Comparison of ENCODE assay signal across 8 cellular contexts in the genomic region with DNA sequence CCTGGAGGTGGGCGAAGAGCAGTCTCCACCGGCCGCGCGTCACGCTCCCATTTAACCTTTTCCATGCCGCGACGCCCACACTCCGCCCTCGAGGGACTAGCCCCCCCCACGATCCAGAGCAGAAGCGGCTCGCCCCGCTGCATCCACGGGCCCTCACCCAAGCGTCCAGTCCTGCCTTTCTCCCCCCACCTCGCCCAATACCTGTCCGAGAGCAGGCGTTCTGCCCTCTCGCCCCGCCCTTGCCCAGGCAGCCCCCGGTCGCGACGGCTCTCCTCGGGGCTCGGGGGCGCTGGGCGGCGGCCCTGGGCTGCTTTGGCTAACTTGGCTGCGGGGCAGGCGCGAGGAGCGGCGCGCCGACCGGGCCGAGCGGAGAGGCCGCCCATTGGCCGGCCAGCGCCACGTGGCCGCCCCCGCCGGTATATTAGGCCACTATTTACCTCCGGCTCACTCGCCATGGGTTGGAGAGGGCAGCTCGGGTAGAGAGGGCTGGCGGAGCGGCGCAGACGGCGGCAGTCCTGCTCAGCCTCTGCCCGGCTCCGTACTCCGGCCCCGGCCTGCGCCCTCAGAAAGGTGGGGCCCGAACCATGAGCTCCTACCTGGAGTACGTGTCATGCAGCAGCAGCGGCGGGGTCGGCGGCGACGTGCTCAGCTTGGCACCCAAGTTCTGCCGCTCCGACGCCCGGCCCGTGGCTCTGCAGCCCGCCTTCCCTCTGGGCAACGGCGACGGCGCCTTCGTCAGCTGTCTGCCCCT. TPM values are rescaled to one million over a fixed set of nuclear protein-coding genes. Genes with fewer than 3 reads are reported as not detected.
DNase-seq lines count a peak whose midpoint lies in the region; ATAC-seq, FAIRE-seq and TF ChIP-seq lines count a peak whose summit lies in the region.

A gene (plus strand): TSS at position 451 of the 751 bp plus-strand sequence. CDS start 134 bp downstream, at position 585.

- H3K4me1 ChIP-seq in keratinocyte (ENCODE audit: control insufficient read depth, extremely low read depth, insufficient read depth, low read length) (peaks cover 6% of the 10 kb centered on the region), smooth muscle cell (ENCODE audit: low read depth) (peaks cover 8% of the 10 kb centered on the region)

- dilution Hi-C loops in keratinocyte (cut with MboI; ENCODE audit: extremely low pct_ligation_motif_present, low sequenced_read_pairs) = no loop called here

- BruUV-seq in MCF 10A (replicated peaks; lab: Mats Ljungman, UMichigan) = no TSS peak

- H3K79me2 ChIP-seq in keratinocyte (ENCODE audit: control insufficient read depth, insufficient read depth, low read length) (no peaks in the 10 kb centered on the region), smooth muscle cell (ENCODE audit: low read depth) (no peaks in the 10 kb centered on the region)

- ATAC-seq in GM18867 (IDR thresholded peaks at IDR 0.05; ENCODE audit: unreplicated experiment) = no peak

- no peak for FAIRE-seq in keratinocyte (lab: Jason Lieb, UNC)

- CTCF ChIA-PET in MCF 10A (lab: Yijun Ruan, JAX) = no interaction called here

- H2AFZ ChIP-seq in keratinocyte (ENCODE audit: control insufficient read depth, low read length) (peak within 1 kb of the TSS; percentile 30), smooth muscle cell (ENCODE audit: low read depth) (peak within 1 kb of the TSS; percentile 80)

- H3K27me3 Mint-ChIP-seq in MCF 10A (ENCODE audit: insufficient read depth, unreplicated experiment) = no peaks in the 10 kb centered on the region

- no peaks in the 10 kb centered on the region for H3F3A ChIP-seq in smooth muscle cell (ENCODE audit: low read depth)

- WGBS in smooth muscle cell (ENCODE audit: low lambda C conversion rate) = 1% methylated on average over 77 of the region's 80 CpGs

- H3K4me3 ChIP-seq in keratinocyte (ENCODE audit: control insufficient read depth in 2 of 3, extremely low read depth in 1 of 3, insufficient read depth in 2 of 3, low read depth in 1 of 3, low read length in 3 of 3) = peak within 1 kb of the TSS; percentile 31 to 72 (median 57)
- peak within 1 kb of the TSS; percentile 59 for H3K4me3 ChIP-seq in smooth muscle cell

- TF ChIP-seq CTCF in MCF 10A (IDR thresholded peaks at IDR 0.05; ENCODE audit: unreplicated experiment) = no peak
- TF ChIP-seq CTCF in keratinocyte (optimal IDR thresholded peaks at IDR 0.05 in 1 of 3, IDR thresholded peaks at IDR 0.05 in 1 of 3, conservative IDR thresholded peaks at IDR 0.05 in 1 of 3; ENCODE audit: extremely low read depth in 1 of 3, insufficient read depth in 2 of 3, low read length in 3 of 3) = no peak
- no peak for TF ChIP-seq CTCF in smooth muscle cell (IDR thresholded peaks at IDR 0.05; ENCODE audit: borderline replicate concordance, insufficient read depth, poor library complexity, severe bottlenecking)

- H3K27me3 ChIP-seq in keratinocyte (ENCODE audit: control insufficient read depth, extremely low read depth, insufficient read depth, low read length) (peaks cover 67% of the 10 kb centered on the region), smooth muscle cell (ENCODE audit: low read depth) (peaks cover 100% of the 10 kb centered on the region)

- H3K4me3 Mint-ChIP-seq in MCF 10A (ENCODE audit: unreplicated experiment) = peak within 1 kb of the TSS; percentile 41

- no peaks in the 10 kb centered on the region for H3K4me1 Mint-ChIP-seq in MCF 10A (ENCODE audit: insufficient read depth, unreplicated experiment)

- no peak within 1 kb of the TSS for H3K27ac Mint-ChIP-seq in MCF 10A (ENCODE audit: low read depth, unreplicated experiment)

- H3K9me3 ChIP-seq in keratinocyte (ENCODE audit: control insufficient read depth, low read depth, low read length) (no peaks in the 10 kb centered on the region), smooth muscle cell (replicated peaks; ENCODE audit: low read depth) (no peaks in the 10 kb centered on the region)

- intact Hi-C loops in MCF 10A (cut with micrococcal nuclease) = loop anchor here (1.0 kb wide), 1 partner anchor 19 kb away; no protein-coding TSS in a partner anchor

- H3K27ac ChIP-seq in keratinocyte (ENCODE audit: control insufficient read depth, insufficient read depth, low read length) (no peak within 1 kb of the TSS), smooth muscle cell (ENCODE audit: low read depth) (no peak within 1 kb of the TSS)

- H3K9ac ChIP-seq in keratinocyte (ENCODE audit: control insufficient read depth, extremely low read depth, insufficient read depth, low read length) = no peak within 1 kb of the TSS
- H3K9ac ChIP-seq in smooth muscle cell (ENCODE audit: low read depth) = no peak within 1 kb of the TSS

- H3K36me3 ChIP-seq in keratinocyte (ENCODE audit: control insufficient read depth in 2 of 2, extremely low read depth in 1 of 2, insufficient read depth in 2 of 2, low read length in 2 of 2) (no peaks in the 10 kb centered on the region), smooth muscle cell (ENCODE audit: low read depth) (no peaks in the 10 kb centered on the region)

- DNase-seq in stimulated activated CD4-positive, alpha-beta T cell treated with anti-CD3 and anti-CD28 coated beads, Interleukin-15, amount 100 ng/mL, for 24 hours = peak; percentile 25
- DNase-seq in stimulated activated CD4-positive, alpha-beta T cell treated with anti-CD3 and anti-CD28 coated beads, Interleukin-4, amount 100 ng/mL, for 1 hour = no peak
- DNase-seq in NCI-H345 (lab: John Stamatoyannopoulos, UW) (peak; percentile 85), MCF 10A (ENCODE audit: unreplicated experiment) (no peak), keratinocyte (ENCODE audit: low read depth, low spot score) (no peak), smooth muscle cell (lab: John Stamatoyannopoulos, UW; ENCODE audit: unreplicated experiment) (no peak), H4 (ENCODE audit: low spot score) (no peak)

- H3K9me3 Mint-ChIP-seq in MCF 10A (ENCODE audit: unreplicated experiment) = no peaks in the 10 kb centered on the region

- no peaks in the 10 kb centered on the region for H4K20me1 ChIP-seq in keratinocyte (ENCODE audit: control insufficient read depth, extremely low read depth, insufficient read depth, low read length)
- no peaks in the 10 kb centered on the region for H4K20me1 ChIP-seq in smooth muscle cell (ENCODE audit: low read depth)

- H3K9me1 ChIP-seq in keratinocyte (ENCODE audit: control insufficient read depth, extremely low read depth, insufficient read depth, low read length) = no peaks in the 10 kb centered on the region

- POLR2A ChIA-PET in MCF 10A (lab: Yijun Ruan, JAX) = interaction anchor here (0.8 kb wide), 1 partner anchor 22 kb away, joined by 4 read pairs; no protein-coding TSS in a partner anchor

- H3K4me2 ChIP-seq in keratinocyte (ENCODE audit: control insufficient read depth, extremely low read depth, insufficient read depth, low read depth, low read length) (peak within 1 kb of the TSS; percentile 87), smooth muscle cell (peak within 1 kb of the TSS; percentile 98)

- no peaks in the 10 kb centered on the region for H3K36me3 Mint-ChIP-seq in MCF 10A (ENCODE audit: insufficient read depth, unreplicated experiment)

RNA-seq across cellular contexts. Expression of the gene that starts here (rescaled TPM):
- total RNA-seq in MCF 10A (2022) (not detected in 2 replicates), smooth muscle cell (not detected in 2 replicates)
- polyA plus RNA-seq in keratinocyte (not detected in 3 replicates), smooth muscle cell (not detected in 2 replicates)
- not detected for polyA plus RNA-seq in keratinocyte (2011; ENCODE audit: low read depth)
- not detected in 2 replicates for polyA plus RNA-seq in keratinocyte (2011; cell fraction: cytosol; rRNA removed)
- polyA plus RNA-seq in keratinocyte (2011; cell fraction: nucleus; rRNA removed) = not detected in 2 replicates
- polyA plus RNA-seq in keratinocyte (2012; ENCODE audit: low replicate concordance) = not detected in 2 replicates
- not detected in 3 replicates for polyA minus RNA-seq in keratinocyte
- not detected for polyA minus RNA-seq in keratinocyte (2011; cell fraction: cytosol; rRNA and poly(A)+ RNA removed)
- polyA minus RNA-seq in keratinocyte (2011; cell fraction: nucleus; rRNA and poly(A)+ RNA removed) = not detected in 2 replicates
- not detected in 2 replicates for total RNA-seq in H4 (2014; rRNA removed; shearing (Covaris generic))

Comparison
In these comparisons a context has a peak if more than half of its experiments do, and no peak if none do; other contexts are left out.
1. DNase-seq: peak in stimulated activated CD4-positive, alpha-beta T cell treated with anti-CD3 and anti-CD28 coated beads, Interleukin-15, amount 100 ng/mL, for 24 hours (single experiment) and NCI-H345 (single experiment); none in stimulated activated CD4-positive, alpha-beta T cell treated with anti-CD3 and anti-CD28 coated beads, Interleukin-4, amount 100 ng/mL, for 1 hour (single experiment), MCF 10A (single experiment), keratinocyte (single experiment), smooth muscle cell (single experiment) and H4 (single experiment).